Comparison of ENCODE assay signal across 16 cellular contexts in genomic region chr10:75774780-75775490, GRCh38.
DNase-seq lines count a peak whose midpoint lies in the region; TF ChIP-seq lines count a peak whose summit lies in the region.
"Had no signal": no experiment of that assay in that cellular context is flagged by ENCODE, and none has a peak within 500 bp of the region (broad histone marks: within the 10 kb centered on the region; RNA-seq: fewer than 3 reads in every experiment).

No MANE protein-coding gene starts in this region.

- WGBS in ovary, 3 donors: 42 to 47% (median 47%) methylated on average over 6 of the region's 6 CpGs
- no CpG with 5 or more reads among the region's 6 CpGs for WGBS in H9 (ENCODE audit: extremely low coverage, insufficient read length, low lambda C conversion rate)

- no peak overlapping the region for H2AK5ac ChIP-seq in H9 (ENCODE audit: insufficient read length, low read length)

- no peak overlapping the region for H3K18ac ChIP-seq in H9 (ENCODE audit: insufficient read length, low read depth, low read length)

- H3K79me1 ChIP-seq in H9 (ENCODE audit: insufficient read depth, low read depth, low read length, poor library complexity, severe bottlenecking): no peaks in the 10 kb centered on the region

- H3K23ac ChIP-seq in H9 (ENCODE audit: insufficient read length, low read depth, low read length): no peak overlapping the region

- H3K27ac ChIP-seq in ovary: peak overlapping the region in 1 of 2 donors; percentile 4
- no peak overlapping the region for H3K27ac ChIP-seq in H9 (ENCODE audit: insufficient read length, low read depth, low read length)

- no peak overlapping the region for H3K56ac ChIP-seq in H9 (ENCODE audit: insufficient read length, low read depth, low read length)

- no peak overlapping the region for H2BK20ac ChIP-seq in H9 (ENCODE audit: low read depth, low read length, poor library complexity, severe bottlenecking)

- H3K9me3 ChIP-seq in ovary (no peaks in the 10 kb centered on the region), H9 (ENCODE audit: control insufficient read depth, low read depth, low read length) (no peaks in the 10 kb centered on the region)

- no peaks in the 10 kb centered on the region for H4K20me1 ChIP-seq in H9 (ENCODE audit: control insufficient read depth, insufficient read depth, insufficient read length)

- no peak overlapping the region for H2BK5ac ChIP-seq in H9 (ENCODE audit: insufficient read length, low read length)

- DNase-seq in COLO829 (ENCODE audit: low spot score) (peak; percentile 20), SK-MEL-5 (ENCODE audit: low read depth, low spot score) (peak; percentile 62), foreskin melanocyte (peak; percentile 87), ovary (peak; percentile 36 to 54 (median 50)), mesothelial cell of epicardium (ENCODE audit: low spot score in 2 of 2, unreplicated experiment in 2 of 2) (no peak), erythroblast (lab: John Stamatoyannopoulos, UW) (no peak), H9 (no peak)
- no peak for DNase-seq in activated naive CD4-positive, alpha-beta T cell treated with anti-CD3 and anti-CD28 coated beads for 36 hours
- DNase-seq: AML-193; DMS53; NCI-H1092 treated with DMSO at 0.1 percent for 48 hours; NCI-H1694; NCI-H2107; NCI-H226; NCI-H69; NK-92 treated with Interleukin-12 subunit alpha and Interleukin-12 subunit beta, amount 100 ng/mL, for 24 hours had no signal

- H4K5ac ChIP-seq in H9 (ENCODE audit: insufficient read length, low read depth, low read length): no peak overlapping the region

- no peak overlapping the region for H2BK12ac ChIP-seq in H9 (ENCODE audit: insufficient read length, low read depth, low read length)

- TF ChIP-seq CTCF in ovary (IDR thresholded peaks at IDR 0.05): no peak
- TF ChIP-seq CTCF in mesothelial cell of epicardium (IDR thresholded peaks at IDR 0.05; ENCODE audit: unreplicated experiment): no peak
- no peak for TF ChIP-seq CTCF in H9 (conservative IDR thresholded peaks at IDR 0.05)

- no peak for TF ChIP-seq EP300 in ovary (IDR thresholded peaks at IDR 0.05)

- H3K27ac Mint-ChIP-seq in mesothelial cell of epicardium (no peak overlapping the region), H9 (no peak overlapping the region)
- no peak overlapping the region for H3K27ac Mint-ChIP-seq in activated naive CD4-positive, alpha-beta T cell treated with anti-CD3 and anti-CD28 coated beads for 36 hours

- in situ Hi-C loops in SK-MEL-5 (cut with HindIII; ENCODE audit: low pct_unique_long_range_greater_than_20kb, low sequenced_read_pairs): no loop called here

- TF ChIP-seq POLR2A in ovary (IDR thresholded peaks at IDR 0.05) (no peak), erythroblast (IDR thresholded peaks at IDR 0.05; ENCODE audit: low read length) (no peak)

- H3T11ph ChIP-seq in H9 (ENCODE audit: low read length): no peak overlapping the region

- H3K9ac ChIP-seq in H9 (ENCODE audit: extremely low read depth, insufficient read length, low read length): no peak overlapping the region

- H3K4me3 Mint-ChIP-seq in mesothelial cell of epicardium: no peak overlapping the region
- no peak overlapping the region for H3K4me3 Mint-ChIP-seq in activated naive CD4-positive, alpha-beta T cell treated with anti-CD3 and anti-CD28 coated beads for 36 hours
- no peak overlapping the region for H3K4me3 Mint-ChIP-seq in H9

- no peak overlapping the region for H3K4ac ChIP-seq in H9 (ENCODE audit: low read depth, low read length)

- no peak overlapping the region for H4K8ac ChIP-seq in H9 (replicated peaks; ENCODE audit: insufficient read length, low read depth, low read length)

- H2BK15ac ChIP-seq in H9 (ENCODE audit: low read depth, low read length): no peak overlapping the region

- intact Hi-C loops in ovary (cut with DNase I): no loop called here
- intact Hi-C loops in activated naive CD4-positive, alpha-beta T cell treated with anti-CD3 and anti-CD28 coated beads for 36 hours (cut with micrococcal nuclease): no loop called here

- H3K4me1 ChIP-seq in ovary (ENCODE audit: insufficient read depth) (peaks cover 9% of the 10 kb centered on the region), H9 (ENCODE audit: insufficient read depth, low read length) (no peaks in the 10 kb centered on the region)

- no peak overlapping the region for H3K14ac ChIP-seq in H9 (ENCODE audit: insufficient read depth, low read length)

- no peaks in the 10 kb centered on the region for H3K9me3 Mint-ChIP-seq in mesothelial cell of epicardium
- no peaks in the 10 kb centered on the region for H3K9me3 Mint-ChIP-seq in activated naive CD4-positive, alpha-beta T cell treated with anti-CD3 and anti-CD28 coated beads for 36 hours
- no peaks in the 10 kb centered on the region for H3K9me3 Mint-ChIP-seq in H9

- H3K36me3 ChIP-seq in ovary: no peaks in the 10 kb centered on the region

- no peaks in the 10 kb centered on the region for H3K79me2 ChIP-seq in H9 (ENCODE audit: insufficient read depth, low read length)

- no peak overlapping the region for H3K4me3 ChIP-seq in ovary

- CTCF ChIA-PET in activated naive CD4-positive, alpha-beta T cell treated with anti-CD3 and anti-CD28 coated beads for 36 hours (lab: Charles Lee): no interaction called here

- H3K23me2 ChIP-seq in H9 (ENCODE audit: insufficient read length, low read depth, low read length, poor library complexity, severe bottlenecking): no peaks in the 10 kb centered on the region

- no peak overlapping the region for H4K91ac ChIP-seq in H9 (ENCODE audit: insufficient read length, low read depth, low read length)

- H3K36me3 Mint-ChIP-seq in mesothelial cell of epicardium (no peaks in the 10 kb centered on the region), H9 (ENCODE audit: insufficient read depth in 1 of 3, low read depth in 3 of 3) (no peaks in the 10 kb centered on the region)
- no peaks in the 10 kb centered on the region for H3K36me3 Mint-ChIP-seq in activated naive CD4-positive, alpha-beta T cell treated with anti-CD3 and anti-CD28 coated beads for 36 hours (ENCODE audit: low read depth)

- no peak overlapping the region for H2AFZ ChIP-seq in H9 (ENCODE audit: low read length)

- H3K27me3 Mint-ChIP-seq in mesothelial cell of epicardium (ENCODE audit: low read depth): peaks cover 73% of the 10 kb centered on the region
- H3K27me3 Mint-ChIP-seq in activated naive CD4-positive, alpha-beta T cell treated with anti-CD3 and anti-CD28 coated beads for 36 hours (ENCODE audit: low read depth): peaks cover 3% of the 10 kb centered on the region
- peaks cover 1% of the 10 kb centered on the region; the same call in 1 of the 2 replicates for H3K27me3 Mint-ChIP-seq in H9 (ENCODE audit: low read depth)

- H3K4me1 Mint-ChIP-seq in mesothelial cell of epicardium: peaks cover 2% of the 10 kb centered on the region
- peaks cover 13% of the 10 kb centered on the region for H3K4me1 Mint-ChIP-seq in activated naive CD4-positive, alpha-beta T cell treated with anti-CD3 and anti-CD28 coated beads for 36 hours (ENCODE audit: low read depth)
- H3K4me1 Mint-ChIP-seq in H9: peaks cover 3 to 7% of the 10 kb centered on the region in 2 experiments; a peak in 2 of 4 replicates

- no peak overlapping the region for H3K4me2 ChIP-seq in H9 (ENCODE audit: insufficient read depth, insufficient read length, low read length)

- H3K27me3 ChIP-seq in ovary (no peaks in the 10 kb centered on the region), H9 (ENCODE audit: insufficient read depth, low read length) (no peaks in the 10 kb centered on the region)

- no peak overlapping the region for H2BK120ac ChIP-seq in H9 (ENCODE audit: low read depth, low read length, poor library complexity, severe bottlenecking)

Comparison
In these comparisons a context has a peak if more than half of its experiments do, and no peak if none do; other contexts are left out.
1. DNase-seq: peak in COLO829 (single experiment), SK-MEL-5 (single experiment), foreskin melanocyte (single experiment) and ovary (5 of 5); none in mesothelial cell of epicardium (0 of 2), activated naive CD4-positive, alpha-beta T cell treated with anti-CD3 and anti-CD28 coated beads for 36 hours (single experiment), erythroblast (0 of 2) and H9 (single experiment).